Comparison of ENCODE assay signal across 30 cellular contexts in the genomic region with DNA sequence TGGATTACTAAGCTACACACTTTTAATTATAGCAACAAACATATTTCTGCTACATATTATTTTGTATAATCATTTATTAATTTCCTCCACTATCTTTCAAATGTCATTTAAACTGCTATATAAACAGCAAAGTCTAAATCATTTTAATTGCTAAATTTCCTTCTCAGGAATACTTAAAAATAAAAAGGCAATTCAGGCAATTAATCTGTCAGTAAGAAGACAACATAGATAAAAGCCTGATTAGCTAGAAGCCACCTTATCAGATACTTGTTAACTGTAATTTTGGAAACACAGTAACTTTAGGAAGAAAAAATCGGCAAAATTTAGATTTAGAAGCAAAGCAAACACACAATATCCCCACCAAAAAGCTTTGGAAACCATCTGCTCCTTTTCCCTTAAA.
"Had no signal": no experiment of that assay in that cellular context is flagged by ENCODE, and none has a peak within 500 bp of the region (broad histone marks: within the 10 kb centered on the region; RNA-seq: fewer than 3 reads in every experiment).

No MANE protein-coding gene starts in this region.

- H3K4me3 ChIP-seq: ascending aorta, breast epithelium, cardiac muscle cell, colonic mucosa, esophagus squamous epithelium, gastroesophageal sphincter, heart right ventricle had no signal

- DNase-seq: activated CD4-positive, alpha-beta memory T cell treated with anti-CD3 and anti-CD28 coated beads for 36 hours; activated CD4-positive, alpha-beta T cell treated with anti-CD3 and anti-CD28 coated beads for 36 hours; activated CD4-positive, alpha-beta T cell treated with anti-CD3 and anti-CD28 coated beads, Interleukin-2, amount 10 ng/mL, durations not matched to agents 24 days and 14 days; activated CD4-positive, CD25-positive, alpha-beta regulatory T cell; activated CD4-positive, CD25-positive, alpha-beta regulatory T cell treated with anti-CD3 and anti-CD28 coated beads, Interleukin-2, amount 50 U/mL, for 72 hours; activated CD8-positive, alpha-beta memory T cell treated with anti-CD3 and anti-CD28 coated beads, Interleukin-2, amount 10 ng/mL, durations not matched to agents 7 days and 5 days; activated CD8-positive, alpha-beta memory T cell treated with anti-CD3 and anti-CD28 coated beads, Interleukin-2, amount 50 U/mL, for 4 hours; activated CD8-positive, alpha-beta T cell treated with anti-CD3 and anti-CD28 coated beads, Interleukin-2, amount 10 ng/mL, durations not matched to agents 7 days and 5 days; activated gamma-delta T cell; activated naive CD4-positive, alpha-beta T cell; activated naive CD4-positive, alpha-beta T cell treated with anti-CD3 and anti-CD28 coated beads, Interleukin-2, amount 10 ng/mL, durations not matched to agents 7 days and 5 days; activated naive CD8-positive, alpha-beta T cell treated with anti-CD3 and anti-CD28 coated beads, Interleukin-2, amount 10 ng/mL, durations not matched to agents 7 days and 5 days; activated T-cell treated with anti-CD3 and anti-CD28 coated beads, Interleukin-2, amount 50 U/mL, for 1 hour; activated T-cell treated with anti-CD3 and anti-CD28 coated beads, Interleukin-2, amount 50 U/mL, for 48 hours; central memory CD4-positive, alpha-beta T cell; cerebellar nuclear complex; colonic mucosa; effector CD8-positive, alpha-beta T cell; esophagus squamous epithelium; foreskin melanocyte; heart right ventricle; T-helper 2 cell had no signal

- H3K9me3 ChIP-seq: ascending aorta, colonic mucosa, esophagus squamous epithelium had no signal

- H3K4me1 ChIP-seq: ascending aorta, breast epithelium, colonic mucosa, esophagus squamous epithelium, gastroesophageal sphincter, heart right ventricle had no signal

- ATAC-seq: activated CD4-positive, alpha-beta T cell treated with anti-CD3 and anti-CD28 coated beads for 36 hours; activated CD8-positive, alpha-beta memory T cell treated with anti-CD3 and anti-CD28 coated beads, Interleukin-2, amount 10 ng/mL, durations not matched to agents 7 days and 5 days; activated CD8-positive, alpha-beta T cell treated with anti-CD3 and anti-CD28 coated beads, Interleukin-2, amount 10 ng/mL, durations not matched to agents 7 days and 5 days; activated naive CD4-positive, alpha-beta T cell treated with anti-CD3 and anti-CD28 coated beads, Interleukin-2, amount 50 U/mL, for 72 hours; gastroesophageal sphincter; heart right ventricle had no signal

- FAIRE-seq: endometrium, endothelial cell of umbilical vein had no signal

- H3K27ac ChIP-seq: ascending aorta, breast epithelium, cardiac muscle cell, colonic mucosa, epithelial cell of prostate, esophagus squamous epithelium, gastroesophageal sphincter, heart right ventricle had no signal

- H3K27me3 ChIP-seq: ascending aorta, breast epithelium, cardiac muscle cell, colonic mucosa, esophagus squamous epithelium, gastroesophageal sphincter, heart right ventricle had no signal

- H3K36me3 ChIP-seq: ascending aorta, breast epithelium, cardiac muscle cell, colonic mucosa, esophagus squamous epithelium, gastroesophageal sphincter, heart right ventricle had no signal
